In genomic region chr17:35082073-35082657, GRCh38 we compare ENCODE assay signal across 1 cellular context.
TF ChIP-seq lines count a peak whose summit lies in the region.

No MANE protein-coding gene starts in this region.

TF ChIP-seq in GM12878, 131 proteins besides CTCF, POLR2A, EP300 and RAD21:
- TF ChIP-seq TCF3 (IDR thresholded peaks at IDR 0.05; ENCODE audit: borderline replicate concordance, insufficient read depth, low read depth, low read length) (0 out of 2 replicates have a peak, but pooled peaks have one; percentile 19), ATF7 (IDR thresholded peaks at IDR 0.05; ENCODE audit: low read depth) (peak; percentile 21; the same call in 1 of the 2 replicates), NR2C1 (IDR thresholded peaks at IDR 0.05) (no peak), IKZF2 (IDR thresholded peaks at IDR 0.05) (peak in 1 of 2 experiments; percentile 14; a peak in 1 of 4 replicates), RUNX3 (IDR thresholded peaks at IDR 0.05; ENCODE audit: low read length) (peak; percentile 54), MTA2 (IDR thresholded peaks at IDR 0.05; ENCODE audit: low read depth) (peak; percentile 53; the same call in 1 of the 2 replicates), MEF2B (IDR thresholded peaks at IDR 0.05; ENCODE audit: partially characterized antibody, poor library complexity, severe bottlenecking) (no peak), NBN (IDR thresholded peaks at IDR 0.05) (0 out of 2 replicates have a peak, but pooled peaks have one; percentile 42), PKNOX1 (IDR thresholded peaks at IDR 0.05) (peak; percentile 35; the same call in 1 of the 2 replicates)
